15 cellular contexts compared by ENCODE assay signal in the genomic region with DNA sequence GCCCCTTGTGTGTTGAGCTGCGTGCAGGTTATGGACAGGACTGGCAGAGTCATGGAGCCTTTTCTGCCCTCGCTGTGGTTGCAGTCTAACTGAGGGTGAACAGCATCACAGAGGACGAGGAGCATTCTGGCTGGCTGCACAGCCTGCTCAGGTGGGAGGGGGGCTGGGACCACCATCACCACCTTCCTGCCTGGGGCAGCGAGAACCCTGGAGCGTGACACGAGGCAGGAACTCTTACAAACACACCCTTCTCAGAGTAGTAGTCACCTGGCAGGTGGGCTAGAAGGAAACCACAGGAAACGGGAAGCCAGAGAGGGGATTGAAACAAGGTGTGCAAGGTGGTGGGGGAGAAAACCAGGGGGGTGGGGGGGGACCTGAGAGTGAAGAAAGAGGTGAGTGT. TPM values are rescaled to one million over a fixed set of nuclear protein-coding genes. Genes with fewer than 3 reads are reported as not detected.
"Had no signal": no experiment of that assay in that cellular context is flagged by ENCODE, and none has a peak within 500 bp of the region (broad histone marks: within the 10 kb centered on the region; RNA-seq: fewer than 3 reads in every experiment).

No MANE protein-coding gene starts in this region.

- H3K27ac Mint-ChIP-seq: activated CD4-positive, alpha-beta memory T cell treated with anti-CD3 and anti-CD28 coated beads for 36 hours; activated T-cell treated with anti-CD3 and anti-CD28 coated beads, Interleukin-2, amount 50 U/mL, for 72 hours; nephron progenitor cell had no signal

- H3K4me1 ChIP-seq: psoas muscle, right lobe of liver, uterus had no signal

- H3K27me3 ChIP-seq: right lobe of liver, uterus had no signal

- H3K27ac ChIP-seq: brain microvascular endothelial cell, psoas muscle, right lobe of liver, uterus had no signal

- H3K4me3 ChIP-seq: mucosa of descending colon, psoas muscle, right lobe of liver, uterus had no signal

- H3K4me3 Mint-ChIP-seq: activated CD4-positive, alpha-beta memory T cell treated with anti-CD3 and anti-CD28 coated beads for 36 hours; nephron progenitor cell had no signal

- H3K27me3 Mint-ChIP-seq: activated CD4-positive, alpha-beta memory T cell treated with anti-CD3 and anti-CD28 coated beads for 36 hours had no signal

- H3K36me3 ChIP-seq: brain microvascular endothelial cell, right lobe of liver, uterus had no signal

- H3K9me3 ChIP-seq: mucosa of descending colon, psoas muscle, right lobe of liver, uterus had no signal

- H3K36me3 Mint-ChIP-seq: activated CD4-positive, alpha-beta memory T cell treated with anti-CD3 and anti-CD28 coated beads for 36 hours had no signal

- H3K9me3 Mint-ChIP-seq: activated CD4-positive, alpha-beta memory T cell treated with anti-CD3 and anti-CD28 coated beads for 36 hours; activated T-cell treated with anti-CD3 and anti-CD28 coated beads, Interleukin-2, amount 50 U/mL, for 72 hours had no signal

- DNase-seq: activated CD4-positive, alpha-beta T cell treated with anti-CD3 and anti-CD28 coated beads for 1 hour; activated CD8-positive, alpha-beta memory T cell treated with anti-CD3 and anti-CD28 coated beads, Interleukin-2, amount 50 U/mL, for 4 hours; activated T-cell treated with anti-CD3 and anti-CD28 coated beads, Interleukin-2, amount 50 U/mL, for 72 hours; brain microvascular endothelial cell; mammary epithelial cell; nephron progenitor cell; psoas muscle; stimulated activated CD4-positive, alpha-beta T cell treated with anti-CD3 and anti-CD28 coated beads, Interleukin-2, amount 100 ng/mL, for 24 hours; uterus had no signal

RNA-seq across cellular contexts. Expression of a gene that starts 25.6 kb away (rescaled TPM):
- total RNA-seq: dermis blood vessel endothelial cell, mammary epithelial cell, mucosa of descending colon, osteoblast had no signal
- polyA plus RNA-seq: esophagus, mammary epithelial cell had no signal

RNA-seq across cellular contexts. Expression of a gene that starts 26.2 kb away (rescaled TPM):
- total RNA-seq: activated CD4-positive, alpha-beta memory T cell treated with anti-CD3 and anti-CD28 coated beads for 36 hours; activated T-cell treated with anti-CD3 and anti-CD28 coated beads, Interleukin-2, amount 50 U/mL, for 72 hours; dermis blood vessel endothelial cell; mammary epithelial cell; mucosa of descending colon; osteoblast; psoas muscle; right lobe of liver; uterus had no signal
- polyA plus RNA-seq: esophagus, mammary epithelial cell, psoas muscle had no signal
